ENCODE assay signal across 14 cellular contexts in the genomic region with DNA sequence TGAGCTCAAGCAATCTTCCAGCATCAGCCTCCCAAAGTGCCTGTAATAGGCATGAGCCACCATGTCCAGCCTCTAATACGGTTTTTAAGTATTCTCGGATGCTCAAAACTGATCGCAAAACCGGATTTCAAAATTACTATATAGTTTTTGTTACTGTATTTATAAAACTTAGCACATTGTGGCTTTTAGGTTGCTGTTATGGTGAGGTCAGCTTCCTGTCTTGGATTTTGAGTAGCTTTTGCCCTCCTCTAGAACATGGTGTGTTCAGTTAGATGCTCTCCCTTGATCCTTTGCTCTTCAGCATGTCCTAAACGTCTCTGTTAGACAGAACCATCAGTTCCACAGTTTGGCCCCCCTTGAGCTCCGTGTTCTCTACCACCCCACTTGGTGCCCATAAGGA.
A peak's percentile ranks its signal among the peaks of the same experiment; 100 is the strongest.
DNase-seq lines count a peak whose midpoint lies in the region; ATAC-seq lines count a peak whose summit lies in the region.
"Had no signal": no experiment of that assay in that cellular context is flagged by ENCODE, and none has a peak within 500 bp of the region (broad histone marks: within the 10 kb centered on the region; RNA-seq: fewer than 3 reads in every experiment).

No MANE protein-coding gene starts in this region.

- H3K4me1 Mint-ChIP-seq in activated naive CD8-positive, alpha-beta T cell treated with anti-CD3 and anti-CD28 coated beads, Interleukin-2, amount 50 U/mL, for 24 hours, result peaks cover 32% of the 10 kb centered on the region

- peak in 1 of 2 donors; percentile 39 for ATAC-seq in activated naive CD4-positive, alpha-beta T cell treated with anti-CD3 and anti-CD28 coated beads, Interleukin-2, amount 50 U/mL, for 72 hours
- ATAC-seq in HG03432 (IDR thresholded peaks at IDR 0.05; ENCODE audit: unreplicated experiment), result peak; percentile 61
- no peak for ATAC-seq in activated naive CD8-positive, alpha-beta T cell treated with anti-CD3 and anti-CD28 coated beads, Interleukin-2, amount 50 U/mL, for 24 hours
- ATAC-seq in HG02759 (IDR thresholded peaks at IDR 0.05; ENCODE audit: unreplicated experiment), result no peak
- ATAC-seq in HG03139 (IDR thresholded peaks at IDR 0.05; ENCODE audit: unreplicated experiment), result no peak

- peak overlapping the region; percentile 58 to 79 for H3K27ac Mint-ChIP-seq in activated naive CD4-positive, alpha-beta T cell treated with anti-CD3 and anti-CD28 coated beads, Interleukin-2, amount 50 U/mL, for 72 hours
- peak overlapping the region; percentile 62 for H3K27ac Mint-ChIP-seq in activated naive CD8-positive, alpha-beta T cell treated with anti-CD3 and anti-CD28 coated beads, Interleukin-2, amount 50 U/mL, for 24 hours

- no peaks in the 10 kb centered on the region for H3K27me3 Mint-ChIP-seq in activated naive CD8-positive, alpha-beta T cell treated with anti-CD3 and anti-CD28 coated beads, Interleukin-2, amount 50 U/mL, for 24 hours

- peaks cover 5 to 7% of the 10 kb centered on the region in 2 donors for H3K36me3 Mint-ChIP-seq in activated naive CD4-positive, alpha-beta T cell treated with anti-CD3 and anti-CD28 coated beads, Interleukin-2, amount 50 U/mL, for 72 hours
- peaks cover 18% of the 10 kb centered on the region for H3K36me3 Mint-ChIP-seq in activated naive CD8-positive, alpha-beta T cell treated with anti-CD3 and anti-CD28 coated beads, Interleukin-2, amount 50 U/mL, for 24 hours (ENCODE audit: low read depth)

- no peak for DNase-seq in activated naive CD4-positive, alpha-beta T cell treated with anti-CD3 and anti-CD28 coated beads, Interleukin-2, amount 50 U/mL, for 72 hours (ENCODE audit: low spot score in 2 of 2)
- no peak for DNase-seq in activated naive CD4-positive, alpha-beta T cell treated with Interleukin-2 at 50 U/mL for 16 hours
- no peak for DNase-seq in activated naive CD8-positive, alpha-beta T cell treated with anti-CD3 and anti-CD28 coated beads, Interleukin-2, amount 50 U/mL, for 24 hours
- no peak for DNase-seq in kidney glomerular epithelial cell (lab: John Stamatoyannopoulos, UW)
- DNase-seq in stimulated activated CD4-positive, alpha-beta T cell treated with anti-CD3 and anti-CD28 coated beads, Interleukin-4, amount 100 ng/mL, for 4 hours, result no peak
- DNase-seq: activated CD4-positive, alpha-beta T cell treated with anti-CD3 and anti-CD28 coated beads for 1 hour; activated gamma-delta T cell; midbrain; NCI-H1092 treated with DMSO at 0.1 percent for 48 hours; NCI-H446; SW 1271 had no signal

- H3K4me3 Mint-ChIP-seq in activated naive CD8-positive, alpha-beta T cell treated with anti-CD3 and anti-CD28 coated beads, Interleukin-2, amount 50 U/mL, for 24 hours, result no peak overlapping the region

- no peaks in the 10 kb centered on the region for H3K9me3 Mint-ChIP-seq in activated naive CD4-positive, alpha-beta T cell treated with anti-CD3 and anti-CD28 coated beads, Interleukin-2, amount 50 U/mL, for 72 hours
- H3K9me3 Mint-ChIP-seq in activated naive CD8-positive, alpha-beta T cell treated with anti-CD3 and anti-CD28 coated beads, Interleukin-2, amount 50 U/mL, for 24 hours, result no peaks in the 10 kb centered on the region
